ENCODE assay signal across 10 cellular contexts in the genomic region with DNA sequence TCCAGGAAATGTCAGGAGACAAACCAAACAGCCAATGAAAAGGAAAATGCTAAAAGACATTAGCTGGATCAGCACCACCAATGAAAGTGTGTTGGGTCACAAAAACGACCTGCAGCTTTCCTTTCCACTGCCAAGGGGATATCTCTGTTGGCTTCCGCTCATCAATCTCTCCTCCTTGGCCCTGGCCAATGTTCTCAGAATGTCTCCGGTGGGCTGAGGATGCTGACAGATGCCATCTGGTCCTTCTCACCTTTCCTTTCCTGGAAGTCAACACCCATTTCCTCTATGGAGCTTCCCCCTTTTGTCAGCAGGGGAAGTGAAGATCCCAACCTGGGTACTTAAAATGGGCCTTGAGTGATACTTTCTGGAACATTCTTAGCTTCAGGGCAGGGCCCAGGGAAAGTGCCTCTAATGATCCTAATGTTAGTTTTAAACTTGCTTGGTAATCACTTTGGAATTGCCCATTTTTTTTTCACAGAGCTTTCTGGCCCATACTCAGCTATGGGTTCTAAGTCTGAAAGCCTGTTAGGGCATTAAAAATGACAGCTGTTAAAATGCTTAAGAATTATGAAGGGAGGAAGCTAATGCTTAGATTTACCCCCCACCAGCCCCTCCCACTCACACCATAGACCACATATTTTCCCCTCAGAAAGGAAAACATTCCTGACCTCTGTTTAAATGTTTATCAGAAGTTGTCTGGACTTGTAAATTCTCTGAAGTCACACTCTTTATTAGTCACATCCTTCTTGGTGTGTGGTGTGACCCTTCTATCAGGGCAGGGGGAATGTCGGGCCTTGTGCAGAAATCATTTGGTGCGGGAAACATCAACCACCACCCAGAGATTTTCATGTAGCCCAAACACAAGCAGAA. TPM values are rescaled to one million over a fixed set of nuclear protein-coding genes. Genes with fewer than 3 reads are reported as not detected.
A peak's percentile ranks its signal among the peaks of the same experiment; 100 is the strongest.
DNase-seq lines count a peak whose midpoint lies in the region; ATAC-seq and TF ChIP-seq lines count a peak whose summit lies in the region.
"Had no signal": no experiment of that assay in that cellular context is flagged by ENCODE, and none has a peak within 500 bp of the region (broad histone marks: within the 10 kb centered on the region; RNA-seq: fewer than 3 reads in every experiment).

No MANE protein-coding gene starts in this region.

- no peak for ATAC-seq in GM18511 (IDR thresholded peaks at IDR 0.05; ENCODE audit: unreplicated experiment)
- no peak for ATAC-seq in GM19328 (IDR thresholded peaks at IDR 0.05; ENCODE audit: unreplicated experiment)

- H3K27ac ChIP-seq in mammary epithelial cell (ENCODE audit: insufficient read depth, low read depth, low read length) (peak overlapping the region; percentile 86), stomach smooth muscle (ENCODE audit: low read length) (peak overlapping the region; percentile 76), WERI-Rb-1 (no peak overlapping the region)

- peaks cover 99% of the 10 kb centered on the region for H3K4me1 Mint-ChIP-seq in HFFc6 (ENCODE audit: low read depth)
- H3K4me1 Mint-ChIP-seq: memory B cell had no signal

- peak overlapping the region; percentile 91 for H3K27ac Mint-ChIP-seq in HFFc6
- H3K27ac Mint-ChIP-seq: memory B cell had no signal

- WGBS in mammary epithelial cell (ENCODE audit: low coverage, missing lambda C conversion rate) = 39% methylated on average over 5 of the region's 5 CpGs

- H3K4me3 Mint-ChIP-seq in HFFc6 = peak overlapping the region; percentile 55
- H3K4me3 Mint-ChIP-seq: memory B cell had no signal

- CTCF ChIA-PET in mammary epithelial cell (lab: Charles Lee; ENCODE audit: low non-redundant PET) = interaction anchor here (0.6 to 0.9 kb wide), 2 partner anchors 43 to 82 kb away, joined by 3 read pairs; no protein-coding TSS in a partner anchor

- peaks cover 10% of the 10 kb centered on the region; the same call in 1 of the 2 replicates for H3K9me3 Mint-ChIP-seq in HFFc6

- H3K9ac ChIP-seq in mammary epithelial cell (ENCODE audit: insufficient read depth, low read length) (peak overlapping the region; percentile 33), stomach smooth muscle (ENCODE audit: low read length in 2 of 2) (no peak overlapping the region)

- peaks cover 63% of the 10 kb centered on the region for H3K36me3 Mint-ChIP-seq in HFFc6 (ENCODE audit: low read depth)
- H3K36me3 Mint-ChIP-seq: memory B cell had no signal

- H3K27me3 ChIP-seq in mammary epithelial cell (ENCODE audit: insufficient read depth, low read length) = no peaks in the 10 kb centered on the region
- H3K27me3 ChIP-seq in stomach smooth muscle (ENCODE audit: control insufficient read depth in 1 of 2, insufficient read depth in 2 of 2, low read length in 2 of 2) = no peaks in the 10 kb centered on the region
- no peaks in the 10 kb centered on the region for H3K27me3 ChIP-seq in WERI-Rb-1 (ENCODE audit: insufficient read depth, low read depth, severe bottlenecking)
- no peaks in the 10 kb centered on the region for H3K27me3 ChIP-seq in BE2C

- H4K20me1 ChIP-seq in mammary epithelial cell (ENCODE audit: insufficient read depth, low read length) = no peaks in the 10 kb centered on the region

- in situ Hi-C loops in mammary epithelial cell (cut with MboI; ENCODE audit: low sequenced_read_pairs in 2 of 2) = no loop called here

- peaks cover 4% of the 10 kb centered on the region for H3K9me3 ChIP-seq in mammary epithelial cell (replicated peaks; ENCODE audit: insufficient read depth, low read length)
- H3K9me3 ChIP-seq in stomach smooth muscle (ENCODE audit: control insufficient read depth in 2 of 2, low read length in 2 of 2) = no peaks in the 10 kb centered on the region
- H3K9me3 ChIP-seq in WERI-Rb-1 (ENCODE audit: severe bottlenecking) = no peaks in the 10 kb centered on the region
- no peaks in the 10 kb centered on the region for H3K9me3 ChIP-seq in BE2C

- no peak overlapping the region for H3K4me3 ChIP-seq in mammary epithelial cell (replicated peaks in 1 of 3; ENCODE audit: insufficient read depth in 1 of 3, low read depth in 2 of 3, low read length in 3 of 3)
- H3K4me3 ChIP-seq in stomach smooth muscle (ENCODE audit: low read length in 2 of 2) = peak overlapping the region in 1 of 2 donors; percentile 29
- H3K4me3 ChIP-seq in WERI-Rb-1 (ENCODE audit: low read depth, low read length) = no peak overlapping the region
- H3K4me3 ChIP-seq in BE2C (ENCODE audit: low read depth, low read length) = no peak overlapping the region

- H2AFZ ChIP-seq in mammary epithelial cell (ENCODE audit: low read depth, low read length) = peak overlapping the region; percentile 48

- DNase-seq in HFFc6 (peak; percentile 97), mammary epithelial cell (peak; percentile 92), kidney glomerular epithelial cell (lab: John Stamatoyannopoulos, UW) (peak; percentile 96), WERI-Rb-1 (no peak), BE2C (no peak)
- DNase-seq: activated CD4-positive, alpha-beta T cell treated with anti-CD3 and anti-CD28 coated beads, Interleukin-2, amount 50 U/mL, for 4 hours had no signal

- H3K36me3 ChIP-seq in mammary epithelial cell (ENCODE audit: insufficient read depth, low read length) (no peaks in the 10 kb centered on the region), stomach smooth muscle (ENCODE audit: control insufficient read depth in 2 of 2, insufficient read depth in 2 of 2, low read length in 2 of 2) (peaks cover 0 to under 1% of the 10 kb centered on the region in 2 donors), WERI-Rb-1 (no peaks in the 10 kb centered on the region), BE2C (no peaks in the 10 kb centered on the region)

- TSS peak; percentile 28 for BruUV-seq in mammary epithelial cell (replicated peaks; lab: Mats Ljungman, UMichigan)

- H3K4me1 ChIP-seq in mammary epithelial cell (ENCODE audit: insufficient read depth, low read length) (peaks cover 64% of the 10 kb centered on the region), stomach smooth muscle (ENCODE audit: control insufficient read depth, insufficient read depth, low read length) (peaks cover 45% of the 10 kb centered on the region), BE2C (no peaks in the 10 kb centered on the region)

- H3K79me2 ChIP-seq in mammary epithelial cell (ENCODE audit: insufficient read depth, low read length) = peaks cover 13% of the 10 kb centered on the region

- H3K27me3 Mint-ChIP-seq in HFFc6 (ENCODE audit: insufficient read depth) = peaks cover 4% of the 10 kb centered on the region; the same call in 1 of the 2 replicates

- H3K4me2 ChIP-seq in mammary epithelial cell (ENCODE audit: insufficient read depth, low read depth, low read length) = peak overlapping the region; percentile 19

- dilution Hi-C loops in mammary epithelial cell (cut with HindIII; ENCODE audit: low sequenced_read_pairs) = no loop called here

- peak; percentile 28; the same call in 1 of the 2 replicates for TF ChIP-seq CTCF in HFFc6 (IDR thresholded peaks at IDR 0.05)
- no peak for TF ChIP-seq CTCF in mammary epithelial cell (conservative IDR thresholded peaks at IDR 0.05 in 1 of 2, IDR thresholded peaks at IDR 0.05 in 1 of 2; ENCODE audit: extremely low read depth in 1 of 2, insufficient read depth in 1 of 2, low read depth in 1 of 2, low read length in 2 of 2)
- TF ChIP-seq CTCF in WERI-Rb-1 (IDR thresholded peaks at IDR 0.05; ENCODE audit: low read depth, low read length) = no peak
- no peak for TF ChIP-seq CTCF in BE2C (IDR thresholded peaks at IDR 0.05; ENCODE audit: low read depth, low read length)

- intact Hi-C loops in mammary epithelial cell (cut with micrococcal nuclease) = loop anchor here (2.0 kb wide), 1 partner anchor 68 kb away; no protein-coding TSS in a partner anchor

RNA-seq across cellular contexts. Expression of a gene that starts 29.2 kb away (rescaled TPM):
- 100 to 1,000 TPM; 464 to 821 (median 485) TPM for total RNA-seq in HFFc6 (2021; fragmentation: NEBNext Ultra II Directional; extraction: Animal tissue kit (Norgen Biotek cat#: 25700))
- 100 to 1,000 TPM in 1 of 2 donors, 10 to 100 TPM in 1; 73.4 to 300 TPM for total RNA-seq in mammary epithelial cell
- 159 TPM for polyA plus RNA-seq in mammary epithelial cell
- 42.0 TPM for polyA minus RNA-seq in mammary epithelial cell
- 24.1 TPM for polyA plus RNA-seq in BE2C (2012; ENCODE audit: insufficient read depth, insufficient read length, low read depth)

Comparison
In these comparisons a context has a peak if more than half of its experiments do, and no peak if none do; other contexts are left out.
1. DNase-seq: peak in HFFc6 (single experiment), mammary epithelial cell (single experiment) and kidney glomerular epithelial cell (single experiment); none in WERI-Rb-1 (single experiment) and BE2C (single experiment).